ENCODE assay signal across 25 cellular contexts in genomic region chr15:92943581-92943980, GRCh38. TPM values are rescaled to one million over a fixed set of nuclear protein-coding genes. Genes with fewer than 3 reads are reported as not detected.
DNase-seq lines count a peak whose midpoint lies in the region; ATAC-seq, FAIRE-seq and TF ChIP-seq lines count a peak whose summit lies in the region.
"Had no signal": no experiment of that assay in that cellular context is flagged by ENCODE, and none has a peak within 500 bp of the region (broad histone marks: within the 10 kb centered on the region; RNA-seq: fewer than 3 reads in every experiment).

No MANE protein-coding gene starts in this region.

- H2BK5ac ChIP-seq in mesenchymal stem cell (ENCODE audit: low read depth, low read length, poor library complexity, severe bottlenecking): no peak overlapping the region

- 83% methylated on average over 1 of the region's 1 CpG for WGBS in A549 (ENCODE audit: missing lambda C conversion rate)
- 97% methylated on average over 1 of the region's 1 CpG for whole genome bisulfite sequencing in mesenchymal stem cell

- no peak overlapping the region for H4K91ac ChIP-seq in mesenchymal stem cell (ENCODE audit: low read length)

- no peak overlapping the region for H3K9ac ChIP-seq in mesenchymal stem cell (ENCODE audit: low read length)
- H3K9ac ChIP-seq: BLaER1 treated with 17β-estradiol and CSF1 and Interleukin-3, amounts not matched to agents 10 nM and 100 nM had no signal

- no peaks in the 10 kb centered on the region for H3K27me3 Mint-ChIP-seq in CD4-positive, alpha-beta memory T cell
- H3K27me3 Mint-ChIP-seq in activated naive CD8-positive, alpha-beta T cell treated with anti-CD3 and anti-CD28 coated beads, Interleukin-2, amount 50 U/mL, for 24 hours: no peaks in the 10 kb centered on the region
- H3K27me3 Mint-ChIP-seq: memory B cell; stimulated activated naive B cell treated with anti-CD40 and anti-IgM and Interleukin-4, amounts not matched to agents 10 μg/mL and 1 μg/mL and 100 μg/mL, for 72 hours had no signal

- no peak for TF ChIP-seq EP300 in A549 (IDR thresholded peaks at IDR 0.05)

- no peak for ATAC-seq in A549
- ATAC-seq in activated naive CD8-positive, alpha-beta T cell treated with anti-CD3 and anti-CD28 coated beads, Interleukin-2, amount 50 U/mL, for 24 hours: no peak
- ATAC-seq: Right ventricle myocardium inferior; SK-N-SH treated with all-trans-retinoic acid at 6 μM for 48 hours; stimulated activated naive B cell treated with anti-CD40 and anti-IgM and Interleukin-4, amounts not matched to agents 10 μg/mL and 1 μg/mL and 100 μg/mL, for 72 hours had no signal

- H3K27ac Mint-ChIP-seq in CD4-positive, alpha-beta memory T cell: peak overlapping the region in 4 of 7 donors; percentile 20 to 65 (median 28)
- peak overlapping the region; percentile 26 for H3K27ac Mint-ChIP-seq in activated naive CD8-positive, alpha-beta T cell treated with anti-CD3 and anti-CD28 coated beads, Interleukin-2, amount 50 U/mL, for 24 hours

- H3K4me1 ChIP-seq in A549 (no peaks in the 10 kb centered on the region), mesenchymal stem cell (ENCODE audit: control insufficient read depth, insufficient read depth, low read depth, low read length) (peaks cover 3% of the 10 kb centered on the region)
- no peaks in the 10 kb centered on the region for H3K4me1 ChIP-seq in CD4-positive, alpha-beta memory T cell (ENCODE audit: insufficient read depth, low read length)
- H3K4me1 ChIP-seq: BLaER1 treated with 17β-estradiol and CSF1 and Interleukin-3, amounts not matched to agents 10 nM and 100 nM; prostate gland had no signal

- intact Hi-C loops in CD4-positive, alpha-beta memory T cell (cut with micrococcal nuclease): loop anchor here (2.0 kb wide), 2 partner anchors 15 kb away; no protein-coding TSS in a partner anchor

- H3K36me3 ChIP-seq in CD4-positive, alpha-beta memory T cell (ENCODE audit: insufficient read depth, low read length): peaks cover 88% of the 10 kb centered on the region
- peaks cover 32 to 96% of the 10 kb centered on the region in 2 experiments for H3K36me3 ChIP-seq in mesenchymal stem cell (ENCODE audit: control insufficient read depth in 1 of 2, insufficient read depth in 2 of 2, low read depth in 1 of 2, low read length in 2 of 2)

- peak; percentile 46 for FAIRE-seq in A549 (lab: Jason Lieb, UNC)

- H3K4me1 Mint-ChIP-seq in CD4-positive, alpha-beta memory T cell: peaks cover 6 to 13% (median 11%) of the 10 kb centered on the region in 4 donors
- H3K4me1 Mint-ChIP-seq in activated naive CD8-positive, alpha-beta T cell treated with anti-CD3 and anti-CD28 coated beads, Interleukin-2, amount 50 U/mL, for 24 hours: peaks cover 6% of the 10 kb centered on the region
- H3K4me1 Mint-ChIP-seq: memory B cell had no signal

- peaks cover 0 to 19% (median 16%) of the 10 kb centered on the region in 8 donors for H3K9me3 Mint-ChIP-seq in CD4-positive, alpha-beta memory T cell
- peaks cover 14% of the 10 kb centered on the region for H3K9me3 Mint-ChIP-seq in activated naive CD8-positive, alpha-beta T cell treated with anti-CD3 and anti-CD28 coated beads, Interleukin-2, amount 50 U/mL, for 24 hours

- no peak overlapping the region for H3K27ac ChIP-seq in A549
- no peak overlapping the region for H3K27ac ChIP-seq in CD4-positive, alpha-beta memory T cell (ENCODE audit: low read depth, low read length)
- peak overlapping the region; percentile 43 for H3K27ac ChIP-seq in mesenchymal stem cell (ENCODE audit: low read length, poor library complexity, severe bottlenecking)
- H3K27ac ChIP-seq: BLaER1 treated with 17β-estradiol and CSF1 and Interleukin-3, amounts not matched to agents 10 nM and 100 nM; prostate gland; sigmoid colon had no signal

- H3K27me3 ChIP-seq in CD4-positive, alpha-beta memory T cell (ENCODE audit: insufficient read depth, low read length): no peaks in the 10 kb centered on the region
- H3K27me3 ChIP-seq in mesenchymal stem cell (ENCODE audit: control insufficient read depth in 1 of 2, insufficient read depth in 1 of 2, low read length in 2 of 2): no peaks in the 10 kb centered on the region
- H3K27me3 ChIP-seq: BLaER1 treated with 17β-estradiol and CSF1 and Interleukin-3, amounts not matched to agents 10 nM and 100 nM; sigmoid colon had no signal

- POLR2A ChIA-PET in A549 (lab: Yijun Ruan, JAX): no interaction called here
- POLR2A ChIA-PET in CD4-positive, alpha-beta memory T cell (lab: Charles Lee; ENCODE audit: partially characterized antibody): interaction anchor here (1.3 to 1.9 kb wide), 2 partner anchors 55 to 135 kb away, joined by 4 to 8 read pairs; no protein-coding TSS in a partner anchor

- TF ChIP-seq CTCF in A549 (IDR thresholded peaks at IDR 0.05): no peak
- TF ChIP-seq CTCF in GM13977 (IDR thresholded peaks at IDR 0.05; ENCODE audit: extremely low read depth, insufficient read depth, missing control alignments): no peak

- no peak overlapping the region for H2AFZ ChIP-seq in mesenchymal stem cell (ENCODE audit: low read depth, low read length)

- TF ChIP-seq RAD21 in A549 (conservative IDR thresholded peaks at IDR 0.05 in 1 of 2, IDR thresholded peaks at IDR 0.05 in 1 of 2): no peak

- H3K18ac ChIP-seq in mesenchymal stem cell (ENCODE audit: low read depth in 1 of 2, low read length in 2 of 2): no peak overlapping the region

- peaks cover 16% of the 10 kb centered on the region for H3K9me3 ChIP-seq in A549
- H3K9me3 ChIP-seq in CD4-positive, alpha-beta memory T cell (ENCODE audit: control insufficient read depth in 1 of 2, low read length in 2 of 2): no peaks in the 10 kb centered on the region
- H3K9me3 ChIP-seq in mesenchymal stem cell (ENCODE audit: control insufficient read depth, low read length): peaks cover 27% of the 10 kb centered on the region
- H3K9me3 ChIP-seq: prostate gland had no signal

- peaks cover 85 to 87% of the 10 kb centered on the region in 2 donors for H3K36me3 Mint-ChIP-seq in CD4-positive, alpha-beta memory T cell
- peaks cover 89% of the 10 kb centered on the region for H3K36me3 Mint-ChIP-seq in activated naive CD8-positive, alpha-beta T cell treated with anti-CD3 and anti-CD28 coated beads, Interleukin-2, amount 50 U/mL, for 24 hours (ENCODE audit: low read depth)

- DNase-seq in A549 (ENCODE audit: low read depth in 1 of 2, low spot score in 1 of 2): no peak
- DNase-seq in CD4-positive, alpha-beta memory T cell: no peak
- no peak for DNase-seq in activated naive CD8-positive, alpha-beta T cell treated with anti-CD3 and anti-CD28 coated beads, Interleukin-2, amount 50 U/mL, for 24 hours
- DNase-seq in mesenchymal stem cell: no peak
- no peak for DNase-seq in DMS53 (lab: John Stamatoyannopoulos, UW)
- no peak for DNase-seq in midbrain (lab: John Stamatoyannopoulos, UW)
- no peak for DNase-seq in GM13977 (ENCODE audit: low spot score)
- no peak for DNase-seq in SIG-M5 treated with dmso at 0.1 percent for 504 hours (lab: John Stamatoyannopoulos, UW; ENCODE audit: unreplicated experiment)
- DNase-seq: activated CD4-positive, alpha-beta T cell treated with anti-CD3 and anti-CD28 coated beads for 1 hour; activated CD8-positive, alpha-beta memory T cell treated with anti-CD3 and anti-CD28 coated beads for 24 hours; amygdala; DND-41; hypothalamus; Kasumi-1; NCI-H1417; NCI-H2081; NCI-H2227 treated with DMSO at 0.1 percent for 48 hours; NCI-H526; sigmoid colon; stimulated activated naive B cell treated with anti-CD40 and anti-IgM and Interleukin-4, amounts not matched to agents 10 μg/mL and 1 μg/mL and 100 μg/mL, for 72 hours had no signal

- no peak overlapping the region for H2BK120ac ChIP-seq in mesenchymal stem cell (ENCODE audit: low read depth, low read length)

- no peak overlapping the region for H2AK5ac ChIP-seq in mesenchymal stem cell (ENCODE audit: low read length, severe bottlenecking)

- H3K23ac ChIP-seq in mesenchymal stem cell (ENCODE audit: low read length in 2 of 2): no peak overlapping the region

- CTCF ChIA-PET in A549 (lab: Yijun Ruan, JAX): interaction anchor here (0.7 to 1.0 kb wide), 2 partner anchors 11 to 41 kb away, joined by 3 read pairs; no protein-coding TSS in a partner anchor
- CTCF ChIA-PET in CD4-positive, alpha-beta memory T cell (lab: Charles Lee; ENCODE audit: partially characterized antibody): interaction anchor here (3.7 kb wide), 1 partner anchor 147 kb away, joined by 20 read pairs; no protein-coding TSS in a partner anchor

- H3K4me3 ChIP-seq in A549: no peak overlapping the region
- H3K4me3 ChIP-seq in CD4-positive, alpha-beta memory T cell (ENCODE audit: low read length in 2 of 2): no peak overlapping the region
- no peak overlapping the region for H3K4me3 ChIP-seq in mesenchymal stem cell (ENCODE audit: insufficient read depth in 1 of 2, low read depth in 1 of 2, low read length in 2 of 2)
- H3K4me3 ChIP-seq: BLaER1 treated with 17β-estradiol and CSF1 and Interleukin-3, amounts not matched to agents 10 nM and 100 nM; prostate gland; sigmoid colon had no signal

- H3K4me2 ChIP-seq in A549: no peak overlapping the region
- no peak overlapping the region for H3K4me2 ChIP-seq in mesenchymal stem cell (ENCODE audit: low read length, poor library complexity, severe bottlenecking)
- H3K4me2 ChIP-seq: BLaER1 treated with 17β-estradiol and CSF1 and Interleukin-3, amounts not matched to agents 10 nM and 100 nM had no signal

- peak overlapping the region in 1 of 8 donors; percentile 36 for H3K4me3 Mint-ChIP-seq in CD4-positive, alpha-beta memory T cell
- H3K4me3 Mint-ChIP-seq in activated naive CD8-positive, alpha-beta T cell treated with anti-CD3 and anti-CD28 coated beads, Interleukin-2, amount 50 U/mL, for 24 hours: no peak overlapping the region
- H3K4me3 Mint-ChIP-seq: memory B cell; stimulated activated naive B cell treated with anti-CD40 and anti-IgM and Interleukin-4, amounts not matched to agents 10 μg/mL and 1 μg/mL and 100 μg/mL, for 72 hours had no signal

- no peak overlapping the region for H3K14ac ChIP-seq in mesenchymal stem cell (ENCODE audit: low read length in 2 of 2)

- no peak for TF ChIP-seq POLR2A in A549 (IDR thresholded peaks at IDR 0.05; ENCODE audit: low read length)

- H3K79me1 ChIP-seq in mesenchymal stem cell (replicated peaks; ENCODE audit: low read length, poor library complexity, severe bottlenecking): peaks cover 4% of the 10 kb centered on the region

- no peak overlapping the region for H3K4ac ChIP-seq in mesenchymal stem cell (ENCODE audit: low read depth in 1 of 2, low read length in 2 of 2)

- no peak overlapping the region for H4K8ac ChIP-seq in mesenchymal stem cell (ENCODE audit: low read length)

- in situ Hi-C loops in GM13977 (cut with MboI; ENCODE audit: low pct_unique_long_range_greater_than_20kb, low sequenced_read_pairs, unreplicated experiment): no loop called here

- H2BK12ac ChIP-seq in mesenchymal stem cell (ENCODE audit: low read length in 2 of 2): no peak overlapping the region

- H2BK15ac ChIP-seq in mesenchymal stem cell (ENCODE audit: low read depth, poor library complexity, severe bottlenecking): no peak overlapping the region

RNA-seq across cellular contexts. Expression of gene CHD2, which starts 43.5 kb away (rescaled TPM):
- polyA plus RNA-seq in A549 (2011; rRNA removed) (68.2 and 88.1 TPM in 2 replicates), A549 (2017; fragmentation: RNase III; extraction: RNeasy Plus Mini Kit Qiagen cat#74134 plus additional on column Dnase treatment) (29.5 to 30.2 TPM (median 29.5 TPM) in 3 replicates)
- polyA plus RNA-seq in A549 (2012; cell fraction: cytosol; rRNA removed): 19.7 and 19.8 TPM in 2 replicates
- 42.4 and 67.4 TPM in 2 replicates for polyA plus RNA-seq in A549 (2012; cell fraction: nucleus; rRNA removed)
- polyA minus RNA-seq in A549 (2011; rRNA and poly(A)+ RNA removed): 127 and 129 TPM in 2 replicates
- 100 to 1,000 TPM; 340 to 351 TPM for total RNA-seq in CD4-positive, alpha-beta memory T cell
- polyA plus RNA-seq in CD4-positive, alpha-beta memory T cell: 100 to 1,000 TPM in 1 of 2 donors, 10 to 100 TPM in 1; 28.4 to 108 TPM
- polyA plus RNA-seq in mesenchymal stem cell (2013, experiment 1 of 2): 52.6 TPM
- 52.4 TPM for polyA plus RNA-seq in mesenchymal stem cell (2013, experiment 2 of 2)
